In the genomic region with DNA sequence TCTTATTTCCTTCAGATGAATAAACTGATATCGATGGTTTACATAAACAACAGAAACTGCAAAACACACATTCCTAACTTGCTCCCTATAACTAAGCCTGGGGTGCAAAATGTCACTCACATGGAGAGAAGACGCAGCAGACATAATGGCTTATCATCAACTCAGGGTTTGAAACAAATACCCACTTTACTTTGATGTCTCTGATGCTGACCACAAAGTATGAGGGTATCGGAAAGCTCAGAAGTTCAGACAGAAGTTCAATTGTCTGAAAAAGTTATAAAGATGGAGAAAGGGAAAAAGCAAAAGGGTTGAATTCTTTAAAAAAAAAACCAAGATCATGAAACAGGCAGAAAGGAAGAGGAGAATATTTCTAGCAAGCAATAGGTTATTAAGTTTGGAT, we compare ENCODE assay signal across 16 cellular contexts.
DNase-seq lines count a peak whose midpoint lies in the region; ATAC-seq lines count a peak whose summit lies in the region.
"Had no signal": no experiment of that assay in that cellular context is flagged by ENCODE, and none has a peak within 500 bp of the region (broad histone marks: within the 10 kb centered on the region; RNA-seq: fewer than 3 reads in every experiment).

No MANE protein-coding gene starts in this region.

- ATAC-seq in HG02623 (IDR thresholded peaks at IDR 0.05; ENCODE audit: unreplicated experiment): no peak

- in situ Hi-C loops in SK-MEL-5 (cut with HindIII; ENCODE audit: low pct_unique_long_range_greater_than_20kb, low sequenced_read_pairs): no loop called here

- DNase-seq in COLO829 (ENCODE audit: low spot score): peak; percentile 81
- peak; percentile 46 for DNase-seq in SK-MEL-5 (ENCODE audit: low read depth, low spot score)
- DNase-seq in foreskin melanocyte: peak; percentile 48
- DNase-seq in NCI-H526 (lab: John Stamatoyannopoulos, UW): no peak
- DNase-seq: 8988T; ACHN; BE2C; C1 segment of cervical spinal cord; Caco-2; Calu3; CD4-positive, alpha-beta memory T cell; CD4-positive, CD25-positive, alpha-beta regulatory T cell; CD8-positive, alpha-beta memory T cell; DMS79 treated with DMSO at 0.1 percent for 48 hours; GF-D8 had no signal

Comparison
In these comparisons a context has a peak if more than half of its experiments do, and no peak if none do; other contexts are left out.
1. DNase-seq: peak in COLO829 (single experiment), SK-MEL-5 (single experiment) and foreskin melanocyte (single experiment); none in NCI-H526 (0 of 2).